In genomic region chr4:154205471-154205870, GRCh38 we compare ENCODE assay signal across 25 cellular contexts.
DNase-seq lines count a peak whose midpoint lies in the region; ATAC-seq and TF ChIP-seq lines count a peak whose summit lies in the region.
"Had no signal": no experiment of that assay in that cellular context is flagged by ENCODE, and none has a peak within 500 bp of the region (broad histone marks: within the 10 kb centered on the region; RNA-seq: fewer than 3 reads in every experiment).

No MANE protein-coding gene starts in this region.

- no peaks in the 10 kb centered on the region for H4K20me1 ChIP-seq in GM23248 (ENCODE audit: insufficient read depth)

- H3K36me3 ChIP-seq in GM23248 (ENCODE audit: low read depth) = no peaks in the 10 kb centered on the region
- H3K36me3 ChIP-seq: breast epithelium, neutrophil, upper lobe of right lung had no signal

- H3K4me3 ChIP-seq in GM23248 (no peak overlapping the region), choroid plexus epithelial cell (ENCODE audit: low read depth, low read length) (no peak overlapping the region)
- H3K4me3 ChIP-seq: breast epithelium, coronary artery, psoas muscle, upper lobe of right lung had no signal

- H3K9me2 ChIP-seq in GM23248 (ENCODE audit: insufficient read depth) = no peaks in the 10 kb centered on the region

- CTCF ChIA-PET in Calu3 (lab: Charles Lee) = no interaction called here

- no peaks in the 10 kb centered on the region for H3K27me3 ChIP-seq in GM23248 (replicated peaks; ENCODE audit: insufficient read depth)
- H3K27me3 ChIP-seq: breast epithelium, neutrophil, upper lobe of right lung had no signal

- intact Hi-C loops in Calu3 (cut with micrococcal nuclease; ENCODE audit: unreplicated experiment) = no loop called here

- TF ChIP-seq CTCF in choroid plexus epithelial cell (conservative IDR thresholded peaks at IDR 0.05; ENCODE audit: low read depth, low read length) = no peak
- no peak for TF ChIP-seq CTCF in Calu3 (IDR thresholded peaks at IDR 0.05; ENCODE audit: unreplicated experiment)

- H3K4me2 ChIP-seq in GM23248 (ENCODE audit: unreplicated experiment) = no peak overlapping the region

- no peaks in the 10 kb centered on the region for H3K9me3 ChIP-seq in GM23248 (ENCODE audit: low read depth)
- H3K9me3 ChIP-seq in T-helper 17 cell (ENCODE audit: control insufficient read depth, low read length, poor library complexity, severe bottlenecking) = no peaks in the 10 kb centered on the region
- H3K9me3 ChIP-seq: breast epithelium, Caco-2, neutrophil, psoas muscle, upper lobe of right lung had no signal

- H3K27ac ChIP-seq in GM23248 = no peak overlapping the region
- H3K27ac ChIP-seq: breast epithelium, coronary artery, neutrophil, psoas muscle, upper lobe of right lung had no signal

- no peak overlapping the region for H3K4me3 Mint-ChIP-seq in T-helper 17 cell
- no peak overlapping the region for H3K4me3 Mint-ChIP-seq in stimulated activated effector memory CD8-positive, alpha-beta T cell treated with anti-CD3 and anti-CD28 coated beads, Interleukin-12 subunit alpha, Interleukin-12 subunit beta, amount 100 ng/mL, for 72 hours
- H3K4me3 Mint-ChIP-seq in Calu3 (ENCODE audit: low read depth, unreplicated experiment) = no peak overlapping the region
- H3K4me3 Mint-ChIP-seq: activated T-cell treated with anti-CD3 and anti-CD28 coated beads, Interleukin-2, amount 50 U/mL, for 24 hours; endodermal cell had no signal

- DNase-seq in GM23248 = peak; percentile 9
- DNase-seq in OCI-M2 (lab: John Stamatoyannopoulos, UW; ENCODE audit: unreplicated experiment) = peak; percentile 85
- peak; percentile 50 for DNase-seq in choroid plexus epithelial cell (ENCODE audit: low read depth)
- peak; percentile 20 for DNase-seq in myocyte (ENCODE audit: low read depth)
- DNase-seq in T-helper 17 cell = no peak
- no peak for DNase-seq in stimulated activated effector memory CD8-positive, alpha-beta T cell treated with anti-CD3 and anti-CD28 coated beads, Interleukin-12 subunit alpha, Interleukin-12 subunit beta, amount 100 ng/mL, for 72 hours (ENCODE audit: low spot score in 2 of 2)
- DNase-seq in Calu3 = no peak
- DNase-seq: ACHN; activated CD4-positive, alpha-beta T cell treated with anti-CD3 and anti-CD28 coated beads for 1 hour; activated T-cell treated with anti-CD3 and anti-CD28 coated beads, Interleukin-2, amount 50 U/mL, for 24 hours; C1 segment of cervical spinal cord; Caco-2; DND-41; endodermal cell; NCI-H1048; NCI-H187; NCI-H526; psoas muscle; RPMI8226; T-helper 1 cell; upper lobe of right lung had no signal

- H2AFZ ChIP-seq in GM23248 = no peak overlapping the region

- H3K4me1 ChIP-seq in GM23248 (ENCODE audit: insufficient read depth) = no peaks in the 10 kb centered on the region
- H3K4me1 ChIP-seq: breast epithelium, Caco-2, psoas muscle, upper lobe of right lung had no signal

- in situ Hi-C loops in GM23248 (cut with MboI) = no loop called here

- H3K79me2 ChIP-seq in GM23248 (ENCODE audit: insufficient read depth) = no peaks in the 10 kb centered on the region

- H3K9me3 Mint-ChIP-seq in stimulated activated effector memory CD8-positive, alpha-beta T cell treated with anti-CD3 and anti-CD28 coated beads, Interleukin-12 subunit alpha, Interleukin-12 subunit beta, amount 100 ng/mL, for 72 hours = no peaks in the 10 kb centered on the region
- H3K9me3 Mint-ChIP-seq in Calu3 (ENCODE audit: low read depth, unreplicated experiment) = no peaks in the 10 kb centered on the region
- H3K9me3 Mint-ChIP-seq: activated T-cell treated with anti-CD3 and anti-CD28 coated beads, Interleukin-2, amount 50 U/mL, for 24 hours; endodermal cell had no signal

- ATAC-seq in T-helper 17 cell (no peak), HG03045 (IDR thresholded peaks at IDR 0.05; ENCODE audit: unreplicated experiment) (no peak)
- ATAC-seq in stimulated activated effector memory CD8-positive, alpha-beta T cell treated with anti-CD3 and anti-CD28 coated beads, Interleukin-12 subunit alpha, Interleukin-12 subunit beta, amount 100 ng/mL, for 72 hours = no peak
- ATAC-seq: psoas muscle, upper lobe of right lung had no signal

- H3K27ac Mint-ChIP-seq in T-helper 17 cell (no peak overlapping the region), Calu3 (ENCODE audit: unreplicated experiment) (no peak overlapping the region)
- H3K27ac Mint-ChIP-seq in stimulated activated effector memory CD8-positive, alpha-beta T cell treated with anti-CD3 and anti-CD28 coated beads, Interleukin-12 subunit alpha, Interleukin-12 subunit beta, amount 100 ng/mL, for 72 hours = no peak overlapping the region
- H3K27ac Mint-ChIP-seq: activated T-cell treated with anti-CD3 and anti-CD28 coated beads, Interleukin-2, amount 50 U/mL, for 24 hours; endodermal cell had no signal

- H3K27me3 Mint-ChIP-seq in T-helper 17 cell (peaks cover 6% of the 10 kb centered on the region), Calu3 (ENCODE audit: unreplicated experiment) (no peaks in the 10 kb centered on the region)

- WGBS in GM23248 (ENCODE audit: low coverage in 1 of 2, low lambda C conversion rate in 2 of 2, missing lambda C conversion rate in 2 of 2), 2 experiments = 62 to 75% methylated on average over 3 of the region's 3 CpGs

- no peak overlapping the region for H3K9ac ChIP-seq in GM23248

- no peaks in the 10 kb centered on the region for H3F3A ChIP-seq in GM23248 (ENCODE audit: insufficient read depth)

- H3K36me3 Mint-ChIP-seq in T-helper 17 cell (ENCODE audit: low read depth) (no peaks in the 10 kb centered on the region), Calu3 (ENCODE audit: insufficient read depth, unreplicated experiment) (no peaks in the 10 kb centered on the region)
- no peaks in the 10 kb centered on the region for H3K36me3 Mint-ChIP-seq in stimulated activated effector memory CD8-positive, alpha-beta T cell treated with anti-CD3 and anti-CD28 coated beads, Interleukin-12 subunit alpha, Interleukin-12 subunit beta, amount 100 ng/mL, for 72 hours

- no peaks in the 10 kb centered on the region for H3K4me1 Mint-ChIP-seq in T-helper 17 cell
- no peaks in the 10 kb centered on the region for H3K4me1 Mint-ChIP-seq in stimulated activated effector memory CD8-positive, alpha-beta T cell treated with anti-CD3 and anti-CD28 coated beads, Interleukin-12 subunit alpha, Interleukin-12 subunit beta, amount 100 ng/mL, for 72 hours
- no peaks in the 10 kb centered on the region for H3K4me1 Mint-ChIP-seq in Calu3 (ENCODE audit: low read depth, unreplicated experiment)
- H3K4me1 Mint-ChIP-seq: endodermal cell had no signal

- BruUV-seq in Calu3 (replicated peaks; lab: Mats Ljungman, UMichigan) = no TSS peak

Comparison
In these comparisons a context has a peak if more than half of its experiments do, and no peak if none do; other contexts are left out.
1. DNase-seq: peak in GM23248 (single experiment), OCI-M2 (single experiment), choroid plexus epithelial cell (single experiment) and myocyte (single experiment); none in T-helper 17 cell (0 of 3), stimulated activated effector memory CD8-positive, alpha-beta T cell treated with anti-CD3 and anti-CD28 coated beads, Interleukin-12 subunit alpha, Interleukin-12 subunit beta, amount 100 ng/mL, for 72 hours (0 of 2) and Calu3 (single experiment).